ENCODE assay signal across 1 cellular context in the genomic region with DNA sequence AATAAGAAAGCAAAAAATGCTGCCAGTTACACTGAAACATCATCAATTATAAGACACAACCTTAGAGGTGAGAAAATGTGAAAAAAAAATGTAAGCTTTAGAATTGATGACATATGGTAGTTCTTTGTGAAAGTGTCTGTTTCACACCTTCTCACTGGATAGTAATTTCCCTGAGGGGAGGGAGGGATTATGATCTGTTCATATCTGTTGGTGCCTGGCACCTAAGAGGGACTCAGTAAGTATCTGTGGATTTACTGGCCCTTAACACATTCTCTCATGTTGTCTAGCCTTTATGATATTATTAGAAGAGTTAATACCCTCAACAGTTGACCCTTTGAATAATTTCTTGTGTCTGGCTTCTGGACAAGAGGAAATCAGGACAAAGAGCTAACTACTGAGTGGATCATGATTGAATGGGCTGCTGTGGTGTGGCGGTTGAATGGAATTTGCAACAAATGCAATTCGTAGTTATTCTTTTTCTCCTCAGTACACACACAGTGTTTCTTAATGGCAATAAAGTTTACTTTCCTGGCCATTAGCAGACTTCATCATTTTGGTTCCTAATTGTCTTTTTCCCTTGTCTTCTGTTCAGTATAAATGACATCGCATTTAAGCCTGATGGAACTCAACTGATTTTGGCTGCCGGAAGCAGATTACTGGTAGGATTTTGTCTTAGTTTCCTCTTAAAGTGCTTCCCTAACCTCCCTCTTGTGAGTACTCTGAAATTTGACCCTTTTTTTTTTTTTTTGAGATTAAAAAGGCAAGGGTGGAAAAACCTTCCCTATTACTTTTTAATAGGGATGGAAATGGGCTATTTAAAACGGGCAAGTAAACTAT.
A peak's percentile ranks its signal among the peaks of the same experiment; 100 is the strongest.
TF ChIP-seq lines count a peak whose summit lies in the region.

No MANE protein-coding gene starts in this region.

TF ChIP-seq in K562, 482 proteins besides CTCF, POLR2A, EP300 and RAD21:
- TF ChIP-seq ZNF384 (IDR thresholded peaks at IDR 0.05; ENCODE audit: low read depth, low read length): peak; percentile 49; the same call in 1 of the 2 replicates
- TF ChIP-seq GABPA (tag; conservative IDR thresholded peaks at IDR 0.05; ENCODE audit: low read depth): peak; percentile 47; the same call in 1 of the 2 replicates
- peak; percentile 21; the same call in 1 of the 2 replicates for TF ChIP-seq ZNF175 (CRISPR knock-in tag; IDR thresholded peaks at IDR 0.05; ENCODE audit: low read depth)
- TF ChIP-seq CBFA2T2 (conservative IDR thresholded peaks at IDR 0.05): peak; percentile 12; the same call in 1 of the 2 replicates
- peak; percentile 46; the same call in 1 of the 2 replicates for TF ChIP-seq NFE2 (IDR thresholded peaks at IDR 0.05; ENCODE audit: low read depth)
- TF ChIP-seq CBFA2T3 (IDR thresholded peaks at IDR 0.05): peak; percentile 54
- TF ChIP-seq ZNF76 (CRISPR knock-in tag; IDR thresholded peaks at IDR 0.05; ENCODE audit: borderline replicate concordance): no peak
- no peak for TF ChIP-seq ETV5 (CRISPR knock-in tag; IDR thresholded peaks at IDR 0.05; ENCODE audit: low read depth)
- TF ChIP-seq NBN (IDR thresholded peaks at IDR 0.05; ENCODE audit: low read depth): peak; percentile 27; the same call in 1 of the 2 replicates
- TF ChIP-seq NFRKB (IDR thresholded peaks at IDR 0.05; ENCODE audit: low read depth): 0 out of 2 replicates have a peak, but pooled peaks have one; percentile 1
- TF ChIP-seq, protein P1, sequence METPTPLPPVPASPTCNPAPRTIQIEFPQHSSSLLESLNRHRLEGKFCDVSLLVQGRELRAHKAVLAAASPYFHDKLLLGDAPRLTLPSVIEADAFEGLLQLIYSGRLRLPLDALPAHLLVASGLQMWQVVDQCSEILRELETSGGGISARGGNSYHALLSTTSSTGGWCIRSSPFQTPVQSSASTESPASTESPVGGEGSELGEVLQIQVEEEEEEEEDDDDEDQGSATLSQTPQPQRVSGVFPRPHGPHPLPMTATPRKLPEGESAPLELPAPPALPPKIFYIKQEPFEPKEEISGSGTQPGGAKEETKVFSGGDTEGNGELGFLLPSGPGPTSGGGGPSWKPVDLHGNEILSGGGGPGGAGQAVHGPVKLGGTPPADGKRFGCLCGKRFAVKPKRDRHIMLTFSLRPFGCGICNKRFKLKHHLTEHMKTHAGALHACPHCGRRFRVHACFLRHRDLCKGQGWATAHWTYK (CRISPR knock-in tag; IDR thresholded peaks at IDR 0.05): 0 out of 2 replicates have a peak, but pooled peaks have one; percentile 18
- no peak for TF ChIP-seq MLLT1 (IDR thresholded peaks at IDR 0.05)
- TF ChIP-seq HDAC2 (IDR thresholded peaks at IDR 0.05): 0 out of 2 replicates have a peak, but pooled peaks have one; percentile 30
- peak; percentile 43; the same call in 1 of the 2 replicates for TF ChIP-seq SMARCA4 (IDR thresholded peaks at IDR 0.05)
- TF ChIP-seq TAL1 (IDR thresholded peaks at IDR 0.05): 0 out of 2 replicates have a peak, but pooled peaks have one; percentile 14
- TF ChIP-seq KDM1A (IDR thresholded peaks at IDR 0.05): peak; percentile 44 to 46; a peak in 2 of 4 replicates
- TF ChIP-seq, protein P2, sequence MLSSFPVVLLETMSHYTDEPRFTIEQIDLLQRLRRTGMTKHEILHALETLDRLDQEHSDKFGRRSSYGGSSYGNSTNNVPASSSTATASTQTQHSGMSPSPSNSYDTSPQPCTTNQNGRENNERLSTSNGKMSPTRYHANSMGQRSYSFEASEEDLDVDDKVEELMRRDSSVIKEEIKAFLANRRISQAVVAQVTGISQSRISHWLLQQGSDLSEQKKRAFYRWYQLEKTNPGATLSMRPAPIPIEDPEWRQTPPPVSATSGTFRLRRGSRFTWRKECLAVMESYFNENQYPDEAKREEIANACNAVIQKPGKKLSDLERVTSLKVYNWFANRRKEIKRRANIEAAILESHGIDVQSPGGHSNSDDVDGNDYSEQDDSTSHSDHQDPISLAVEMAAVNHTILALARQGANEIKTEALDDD (IDR thresholded peaks at IDR 0.05): no peak
- TF ChIP-seq TEAD4 (IDR thresholded peaks at IDR 0.05; ENCODE audit: low read length): peak; percentile 51; the same call in 1 of the 2 replicates
- no peak for TF ChIP-seq TEAD4 (CRISPR knock-in tag; IDR thresholded peaks at IDR 0.05; ENCODE audit: borderline replicate concordance)
- peak in 1 of 2 experiments; percentile 20; a peak in 1 of 4 replicates for TF ChIP-seq RCOR1 (IDR thresholded peaks at IDR 0.05; ENCODE audit: borderline replicate concordance in 1 of 2, low read depth in 2 of 2, low read length in 2 of 2)
- TF ChIP-seq, protein P3, sequence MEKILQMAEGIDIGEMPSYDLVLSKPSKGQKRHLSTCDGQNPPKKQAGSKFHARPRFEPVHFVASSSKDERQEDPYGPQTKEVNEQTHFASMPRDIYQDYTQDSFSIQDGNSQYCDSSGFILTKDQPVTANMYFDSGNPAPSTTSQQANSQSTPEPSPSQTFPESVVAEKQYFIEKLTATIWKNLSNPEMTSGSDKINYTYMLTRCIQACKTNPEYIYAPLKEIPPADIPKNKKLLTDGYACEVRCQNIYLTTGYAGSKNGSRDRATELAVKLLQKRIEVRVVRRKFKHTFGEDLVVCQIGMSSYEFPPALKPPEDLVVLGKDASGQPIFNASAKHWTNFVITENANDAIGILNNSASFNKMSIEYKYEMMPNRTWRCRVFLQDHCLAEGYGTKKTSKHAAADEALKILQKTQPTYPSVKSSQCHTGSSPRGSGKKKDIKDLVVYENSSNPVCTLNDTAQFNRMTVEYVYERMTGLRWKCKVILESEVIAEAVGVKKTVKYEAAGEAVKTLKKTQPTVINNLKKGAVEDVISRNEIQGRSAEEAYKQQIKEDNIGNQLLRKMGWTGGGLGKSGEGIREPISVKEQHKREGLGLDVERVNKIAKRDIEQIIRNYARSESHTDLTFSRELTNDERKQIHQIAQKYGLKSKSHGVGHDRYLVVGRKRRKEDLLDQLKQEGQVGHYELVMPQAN (IDR thresholded peaks at IDR 0.05; ENCODE audit: borderline replicate concordance): no peak
- TF ChIP-seq TCF3 (CRISPR knock-in tag; IDR thresholded peaks at IDR 0.05): peak; percentile 32; the same call in 1 of the 2 replicates
- TF ChIP-seq ZNF24 (IDR thresholded peaks at IDR 0.05): no peak
- peak; percentile 50; the same call in 1 of the 2 replicates for TF ChIP-seq ARID1B (IDR thresholded peaks at IDR 0.05)
